25 cellular contexts compared by ENCODE assay signal in the genomic region with DNA sequence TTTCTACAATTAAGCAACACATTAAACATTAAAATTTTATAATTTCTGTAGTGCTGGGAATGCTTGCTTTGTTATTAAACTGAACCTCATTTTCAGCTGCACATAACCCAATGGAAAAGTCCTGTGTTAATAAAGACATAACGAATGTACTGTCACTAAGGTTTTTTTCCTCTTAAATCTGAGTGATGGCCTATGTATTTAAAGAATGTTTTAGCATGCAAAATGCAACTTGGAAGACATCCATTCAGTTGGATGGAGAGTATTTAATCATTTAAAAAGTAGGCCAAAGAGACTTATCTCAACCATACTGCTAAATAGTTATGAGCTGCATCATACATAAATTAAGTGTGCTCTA.
"Had no signal": no experiment of that assay in that cellular context is flagged by ENCODE, and none has a peak within 500 bp of the region (broad histone marks: within the 10 kb centered on the region; RNA-seq: fewer than 3 reads in every experiment).

No MANE protein-coding gene starts in this region.

- H3K4me3 ChIP-seq: body of pancreas had no signal

- H3K4me1 ChIP-seq: body of pancreas had no signal

- H3K4me1 Mint-ChIP-seq: activated CD4-positive, alpha-beta T cell treated with anti-CD3 and anti-CD28 coated beads, Interleukin-2, amount 10 ng/mL, durations not matched to agents 7 days and 5 days; activated T-helper 17 cell treated with anti-CD3 and anti-CD28 coated beads, Interleukin-2, amount 50 U/mL, for 72 hours had no signal

- FAIRE-seq: bronchial epithelial cell, TTC549 had no signal

- H3K4me3 Mint-ChIP-seq: activated CD4-positive, alpha-beta memory T cell treated with anti-CD3 and anti-CD28 coated beads for 36 hours; activated CD4-positive, alpha-beta T cell treated with anti-CD3 and anti-CD28 coated beads, Interleukin-2, amount 10 ng/mL, durations not matched to agents 7 days and 5 days; activated naive CD4-positive, alpha-beta T cell treated with anti-CD3 and anti-CD28 coated beads for 36 hours; activated naive CD8-positive, alpha-beta T cell; activated T-cell treated with anti-CD3 and anti-CD28 coated beads, Interleukin-2, amount 50 U/mL, for 4 hours; activated T-helper 17 cell treated with anti-CD3 and anti-CD28 coated beads, Interleukin-2, amount 50 U/mL, for 72 hours had no signal

- H3K27ac Mint-ChIP-seq: activated CD4-positive, alpha-beta memory T cell treated with anti-CD3 and anti-CD28 coated beads for 36 hours; activated CD4-positive, alpha-beta T cell treated with anti-CD3 and anti-CD28 coated beads, Interleukin-2, amount 10 ng/mL, durations not matched to agents 7 days and 5 days; activated naive CD4-positive, alpha-beta T cell treated with anti-CD3 and anti-CD28 coated beads for 36 hours; activated naive CD8-positive, alpha-beta T cell; activated T-helper 17 cell treated with anti-CD3 and anti-CD28 coated beads, Interleukin-2, amount 50 U/mL, for 72 hours had no signal

- ATAC-seq: activated T-cell treated with anti-CD3 and anti-CD28 coated beads, Interleukin-2, amount 50 U/mL, for 4 hours; activated T-helper 17 cell treated with anti-CD3 and anti-CD28 coated beads, Interleukin-2, amount 50 U/mL, for 72 hours; body of pancreas had no signal

- H3K9me3 ChIP-seq: body of pancreas had no signal

- H3K27me3 ChIP-seq: body of pancreas had no signal

- DNase-seq: activated CD4-positive, alpha-beta memory T cell treated with anti-CD3 and anti-CD28 coated beads for 36 hours; activated CD4-positive, alpha-beta T cell treated with anti-CD3 and anti-CD28 coated beads, Interleukin-2, amount 10 ng/mL, durations not matched to agents 7 days and 5 days; activated CD4-positive, CD25-positive, alpha-beta regulatory T cell; activated CD8-positive, alpha-beta memory T cell treated with anti-CD3 and anti-CD28 coated beads for 24 hours; activated gamma-delta T cell; activated naive CD4-positive, alpha-beta T cell treated with anti-CD3 and anti-CD28 coated beads for 36 hours; activated T-cell treated with anti-CD3 and anti-CD28 coated beads, Interleukin-2, amount 50 U/mL, for 4 hours; anterior cingulate cortex; body of pancreas; central memory CD4-positive, alpha-beta T cell; Kasumi-1; KBM-7; NCI-H1105 treated with DMSO at 0.1 percent for 48 hours; NCI-H1436 treated with DMSO at 0.1 percent for 48 hours; NCI-H187; NCI-H2081; NCI-H446 treated with DMSO at 0.1 percent for 48 hours; NCI-H82; T-helper 2 cell; T1000 had no signal

- H3K27me3 Mint-ChIP-seq: activated CD4-positive, alpha-beta memory T cell treated with anti-CD3 and anti-CD28 coated beads for 36 hours had no signal

- H3K36me3 Mint-ChIP-seq: activated CD4-positive, alpha-beta memory T cell treated with anti-CD3 and anti-CD28 coated beads for 36 hours; activated naive CD8-positive, alpha-beta T cell had no signal

- H3K27ac ChIP-seq: body of pancreas, VCaP had no signal
